20 cellular contexts compared by ENCODE assay signal in the genomic region with DNA sequence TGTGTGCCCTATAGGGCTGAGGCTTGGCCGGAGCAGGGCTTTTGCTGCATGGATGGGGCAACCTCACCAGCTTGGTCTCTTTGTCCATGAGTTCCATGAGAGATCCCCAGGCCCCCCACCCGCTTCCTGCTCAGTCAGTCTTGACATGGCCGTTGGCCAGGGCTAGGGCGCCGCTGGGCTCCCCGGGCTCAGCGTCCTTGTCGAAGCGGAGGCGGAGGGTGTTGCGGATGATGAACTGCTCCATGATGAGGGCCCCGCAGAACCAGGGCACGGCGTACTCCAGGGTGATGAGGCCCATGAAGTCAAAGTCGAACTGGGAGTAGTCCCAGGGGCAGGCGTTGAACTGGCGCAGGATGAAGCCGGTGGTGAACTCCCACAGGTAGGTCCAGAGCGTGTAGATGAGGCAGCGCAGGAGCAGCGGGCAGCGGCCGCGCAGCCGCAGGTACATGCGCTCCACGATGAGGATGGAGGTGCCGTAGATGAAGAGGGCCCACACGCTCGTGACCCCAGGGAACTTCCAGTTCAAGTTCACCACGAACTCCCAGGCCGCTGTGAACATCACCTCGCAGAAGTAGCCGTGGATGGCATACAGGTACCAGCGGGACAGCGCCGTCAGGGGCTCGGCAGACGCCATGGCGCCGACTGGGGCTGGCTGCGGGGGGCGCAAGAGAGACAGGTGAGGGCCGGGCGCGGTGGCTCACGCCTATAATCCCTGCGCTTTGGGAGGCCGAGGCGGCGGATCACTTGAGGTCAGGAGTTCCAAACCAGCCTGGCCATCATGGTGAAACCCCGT. TPM values are rescaled to one million over a fixed set of nuclear protein-coding genes. Genes with fewer than 3 reads are reported as not detected.
"Had no signal": no experiment of that assay in that cellular context is flagged by ENCODE, and none has a peak within 500 bp of the region (broad histone marks: within the 10 kb centered on the region; RNA-seq: fewer than 3 reads in every experiment).

No MANE protein-coding gene starts in this region.

- H3K9me3 ChIP-seq: neutrophil, pancreas, right lobe of liver, suprapubic skin, thyroid gland had no signal

- H3K4me3 ChIP-seq: dorsolateral prefrontal cortex, lung, pancreas, right lobe of liver, suprapubic skin, thyroid gland had no signal

- H3K4me1 ChIP-seq: pancreas, right lobe of liver, suprapubic skin had no signal

- H3K27me3 ChIP-seq: dorsolateral prefrontal cortex, neutrophil, pancreas, right lobe of liver, suprapubic skin, thyroid gland had no signal

- ATAC-seq: natural killer cell, pancreas, right lobe of liver had no signal

- FAIRE-seq: colon, frontal cortex, keratinocyte, pancreas, small intestine had no signal

- DNase-seq: dorsolateral prefrontal cortex; effector CD4-positive, alpha-beta T cell; hypothalamus; natural killer cell; pancreas; right lobe of liver; small intestine; stimulated activated CD4-positive, alpha-beta T cell treated with anti-CD3 and anti-CD28 coated beads, Interleukin-15, amount 100 ng/mL, for 24 hours; stimulated activated CD4-positive, alpha-beta T cell treated with anti-CD3 and anti-CD28 coated beads, Interleukin-2, amount 100 ng/mL, for 48 hours; stimulated activated naive CD4-positive, alpha-beta T cell; stimulated activated naive CD8-positive, alpha-beta T cell treated with anti-CD3 and anti-CD28 coated beads, Interleukin-15, amount 100 ng/mL, for 72 hours; thyroid gland; trophoblast cell had no signal

- H3K36me3 ChIP-seq: pancreas, right lobe of liver, suprapubic skin, thyroid gland had no signal

- H3K27ac ChIP-seq: dorsolateral prefrontal cortex, neutrophil, pancreas, right lobe of liver, suprapubic skin, thyroid gland had no signal

RNA-seq across cellular contexts. Expression of a gene that starts 59.6 kb away (rescaled TPM):
- total RNA-seq: mononuclear cell, natural killer cell had no signal
